Comparison of ENCODE assay signal across 23 cellular contexts in the genomic region with DNA sequence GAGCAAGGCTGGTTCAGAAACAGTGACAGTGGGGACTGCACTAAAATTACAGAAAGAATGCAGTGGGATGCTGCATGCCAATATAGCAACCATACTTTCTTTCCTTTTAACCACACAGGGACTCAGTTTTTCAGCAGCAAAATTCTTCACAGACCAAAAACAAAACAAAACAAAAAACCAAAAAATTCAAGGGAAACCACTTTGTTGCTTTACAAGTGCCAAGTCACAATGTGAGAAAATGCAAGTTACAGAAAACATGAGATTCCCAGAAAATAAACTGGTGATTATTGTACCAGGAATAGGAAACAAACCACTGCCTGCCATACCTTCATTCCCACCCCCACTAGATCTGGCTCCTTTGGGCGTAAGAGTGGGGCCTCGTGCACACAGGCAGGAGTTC. TPM values are rescaled to one million over a fixed set of nuclear protein-coding genes. Genes with fewer than 3 reads are reported as not detected.
"Had no signal": no experiment of that assay in that cellular context is flagged by ENCODE, and none has a peak within 500 bp of the region (broad histone marks: within the 10 kb centered on the region; RNA-seq: fewer than 3 reads in every experiment).

No MANE protein-coding gene starts in this region.

- DNase-seq: cortex of kidney; dorsolateral prefrontal cortex; effector CD8-positive, alpha-beta T cell; gastrocnemius medialis; heart right ventricle; hypothalamus; kidney glomerular epithelial cell; mammary epithelial cell; naive thymus-derived CD4-positive, alpha-beta T cell; ovary; sigmoid colon; small intestine; stimulated activated CD4-positive, alpha-beta T cell treated with anti-CD3 and anti-CD28 coated beads, Interleukin-12 subunit alpha, Interleukin-12 subunit beta, amount 100 ng/mL, for 4 hours; stimulated activated naive CD4-positive, alpha-beta T cell; thyroid gland had no signal

- H3K27me3 ChIP-seq: gastrocnemius medialis, neutrophil, ovary, right atrium auricular region, sigmoid colon, suprapubic skin, thyroid gland had no signal

- H3K4me3 Mint-ChIP-seq: naive thymus-derived CD4-positive, alpha-beta T cell; type B pancreatic cell had no signal

- H3K36me3 Mint-ChIP-seq: naive thymus-derived CD4-positive, alpha-beta T cell had no signal

- H3K4me3 ChIP-seq: dorsolateral prefrontal cortex, gastrocnemius medialis, heart right ventricle, ovary, right atrium auricular region, sigmoid colon, suprapubic skin, thyroid gland had no signal

- ATAC-seq: esophagus mucosa, gastrocnemius medialis had no signal

- FAIRE-seq: endometrium, islet of Langerhans, small intestine, urothelium cell line had no signal

- H3K27me3 Mint-ChIP-seq: type B pancreatic cell had no signal

- H3K36me3 ChIP-seq: gastrocnemius medialis, heart right ventricle, neutrophil, ovary, right atrium auricular region, sigmoid colon, suprapubic skin, thyroid gland had no signal

- H3K9me3 Mint-ChIP-seq: type B pancreatic cell had no signal

- H3K27ac Mint-ChIP-seq: naive thymus-derived CD4-positive, alpha-beta T cell; type B pancreatic cell had no signal

- H3K27ac ChIP-seq: dorsolateral prefrontal cortex, gastrocnemius medialis, heart right ventricle, neutrophil, right atrium auricular region, sigmoid colon, suprapubic skin, thyroid gland had no signal

- H3K9me3 ChIP-seq: gastrocnemius medialis, heart right ventricle, neutrophil, ovary, right atrium auricular region, sigmoid colon, suprapubic skin, thyroid gland had no signal

- H3K4me1 ChIP-seq: right atrium auricular region, suprapubic skin had no signal

RNA-seq across cellular contexts. Expression of a gene that starts 52.6 kb away (rescaled TPM):
- polyA plus RNA-seq: naive thymus-derived CD4-positive, alpha-beta T cell had no signal
